In genomic region chr20:47672886-47673670, GRCh38 we compare ENCODE assay signal across 14 cellular contexts.
"Had no signal": no experiment of that assay in that cellular context is flagged by ENCODE, and none has a peak within 500 bp of the region (broad histone marks: within the 10 kb centered on the region; RNA-seq: fewer than 3 reads in every experiment).

No MANE protein-coding gene starts in this region.

- H3K27ac ChIP-seq: adrenal gland, gastrocnemius medialis, left lung, WERI-Rb-1 had no signal

- H3K4me3 ChIP-seq: adrenal gland, gastrocnemius medialis, left lung, smooth muscle cell had no signal

- H3K36me3 ChIP-seq: adrenal gland, left lung, WERI-Rb-1 had no signal

- DNase-seq: activated CD4-positive, alpha-beta memory T cell treated with anti-CD3 and anti-CD28 coated beads, Interleukin-2, amount 10 ng/mL, durations not matched to agents 7 days and 5 days; activated CD4-positive, alpha-beta T cell treated with anti-CD3 and anti-CD28 coated beads for 36 hours; gastrocnemius medialis; left lung; naive thymus-derived CD8-positive, alpha-beta T cell; nucleus accumbens; right cardiac atrium; stimulated activated naive CD8-positive, alpha-beta T cell treated with anti-CD3 and anti-CD28 coated beads, Interleukin-15, amount 100 ng/mL, for 72 hours; WERI-Rb-1 had no signal

- H3K4me2 ChIP-seq: smooth muscle cell had no signal

- H3K9me3 ChIP-seq: adrenal gland, gastrocnemius medialis, left lung had no signal

- ATAC-seq: activated CD4-positive, alpha-beta T cell treated with anti-CD3 and anti-CD28 coated beads for 36 hours; gastrocnemius medialis; left lung; naive thymus-derived CD8-positive, alpha-beta T cell; right cardiac atrium; SK-N-SH treated with all-trans-retinoic acid at 6 μM for 48 hours; stimulated activated naive CD8-positive, alpha-beta T cell treated with anti-CD3 and anti-CD28 coated beads, Interleukin-15, amount 100 ng/mL, for 72 hours had no signal

- H3K9me3 Mint-ChIP-seq: activated CD4-positive, alpha-beta memory T cell treated with anti-CD3 and anti-CD28 coated beads, Interleukin-2, amount 10 ng/mL, durations not matched to agents 7 days and 5 days; naive thymus-derived CD8-positive, alpha-beta T cell; stimulated activated naive CD8-positive, alpha-beta T cell treated with anti-CD3 and anti-CD28 coated beads, Interleukin-15, amount 100 ng/mL, for 72 hours had no signal

- H3K4me1 ChIP-seq: adrenal gland, gastrocnemius medialis, left lung had no signal

- H3K27me3 ChIP-seq: adrenal gland, gastrocnemius medialis, left lung had no signal

- H3K4me1 Mint-ChIP-seq: activated CD4-positive, alpha-beta memory T cell treated with anti-CD3 and anti-CD28 coated beads, Interleukin-2, amount 10 ng/mL, durations not matched to agents 7 days and 5 days; activated CD4-positive, alpha-beta T cell treated with anti-CD3 and anti-CD28 coated beads for 36 hours had no signal

- FAIRE-seq: islet of Langerhans had no signal

- H3K36me3 Mint-ChIP-seq: naive thymus-derived CD8-positive, alpha-beta T cell had no signal

- H3K4me3 Mint-ChIP-seq: activated CD4-positive, alpha-beta memory T cell treated with anti-CD3 and anti-CD28 coated beads, Interleukin-2, amount 10 ng/mL, durations not matched to agents 7 days and 5 days; activated CD4-positive, alpha-beta T cell treated with anti-CD3 and anti-CD28 coated beads for 36 hours; naive thymus-derived CD8-positive, alpha-beta T cell; stimulated activated naive CD8-positive, alpha-beta T cell treated with anti-CD3 and anti-CD28 coated beads, Interleukin-15, amount 100 ng/mL, for 72 hours had no signal

- H3K27me3 Mint-ChIP-seq: activated CD4-positive, alpha-beta memory T cell treated with anti-CD3 and anti-CD28 coated beads, Interleukin-2, amount 10 ng/mL, durations not matched to agents 7 days and 5 days; activated CD4-positive, alpha-beta T cell treated with anti-CD3 and anti-CD28 coated beads for 36 hours; progenitor cell of endocrine pancreas; stimulated activated naive CD8-positive, alpha-beta T cell treated with anti-CD3 and anti-CD28 coated beads, Interleukin-15, amount 100 ng/mL, for 72 hours had no signal

- H3K27ac Mint-ChIP-seq: activated CD4-positive, alpha-beta memory T cell treated with anti-CD3 and anti-CD28 coated beads, Interleukin-2, amount 10 ng/mL, durations not matched to agents 7 days and 5 days; activated CD4-positive, alpha-beta T cell treated with anti-CD3 and anti-CD28 coated beads for 36 hours; progenitor cell of endocrine pancreas had no signal
